In the genomic region with DNA sequence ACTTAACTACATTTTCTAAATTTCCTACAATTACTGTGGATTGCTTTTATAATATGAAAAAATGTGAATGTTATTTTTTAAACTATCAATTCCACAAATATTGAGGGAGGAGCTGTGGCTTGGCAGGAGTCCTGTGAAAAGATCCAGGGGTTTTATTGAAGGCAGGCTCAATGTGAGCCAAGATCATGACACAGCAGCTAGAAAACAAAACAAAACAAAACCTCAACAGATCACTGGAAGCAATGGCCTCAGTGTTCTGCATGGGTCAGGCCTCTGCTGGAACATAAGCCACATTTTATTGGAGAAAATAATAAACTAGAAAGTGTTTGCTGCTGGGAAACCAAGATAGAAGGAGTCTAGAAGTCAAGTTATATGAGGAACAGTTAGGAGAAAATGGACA, we compare ENCODE assay signal across 11 cellular contexts. TPM values are rescaled to one million over a fixed set of nuclear protein-coding genes. Genes with fewer than 3 reads are reported as not detected.
A peak's percentile ranks its signal among the peaks of the same experiment; 100 is the strongest.
DNase-seq lines count a peak whose midpoint lies in the region; ATAC-seq, FAIRE-seq and TF ChIP-seq lines count a peak whose summit lies in the region.
"Had no signal": no experiment of that assay in that cellular context is flagged by ENCODE, and none has a peak within 500 bp of the region (broad histone marks: within the 10 kb centered on the region; RNA-seq: fewer than 3 reads in every experiment).

No MANE protein-coding gene starts in this region.

- intact Hi-C loops in dorsolateral prefrontal cortex (cut with DNase I), result loop anchor here in 1 of 2 donors (1.0 to 5.0 kb wide), 2 partner anchors 18 to 92 kb away; no protein-coding TSS in a partner anchor

- TF ChIP-seq CTCF in dorsolateral prefrontal cortex (IDR thresholded peaks at IDR 0.05 in 54 of 56, conservative IDR thresholded peaks at IDR 0.05 in 2 of 56; ENCODE audit: low read depth in 1 of 56, partially characterized antibody in 56 of 56) (peak in 6 of 56 donors; percentile 6 to 43 (median 20)), foreskin keratinocyte (conservative IDR thresholded peaks at IDR 0.05) (no peak)

- FAIRE-seq in H54 (lab: Jason Lieb, UNC), result no peak

- ATAC-seq in HG03095 (IDR thresholded peaks at IDR 0.05; ENCODE audit: unreplicated experiment), result no peak
- no peak for ATAC-seq in foreskin keratinocyte
- ATAC-seq: activated naive CD8-positive, alpha-beta T cell treated with anti-CD3 and anti-CD28 coated beads, Interleukin-2, amount 50 U/mL, for 24 hours; naive thymus-derived CD8-positive, alpha-beta T cell had no signal

- no peaks in the 10 kb centered on the region for H3K27me3 ChIP-seq in dorsolateral prefrontal cortex
- H3K27me3 ChIP-seq in foreskin keratinocyte, result peaks cover 12% of the 10 kb centered on the region

- peak overlapping the region; percentile 44 to 98 (median 91) for H3K27ac ChIP-seq in dorsolateral prefrontal cortex
- no peak overlapping the region for H3K27ac ChIP-seq in foreskin keratinocyte

- DNase-seq in GM04503 (ENCODE audit: low read depth) (peak; percentile 64), dorsolateral prefrontal cortex (peak in 4 of 10 donors; percentile 32 to 61 (median 52)), left kidney (ENCODE audit: low read depth, low spot score) (peak; percentile 27), stromal cell of bone marrow (ENCODE audit: low read depth) (peak; percentile 92), H54 (ENCODE audit: insufficient read length, low spot score) (no peak), DMS 273 (lab: John Stamatoyannopoulos, UW; ENCODE audit: unreplicated experiment) (no peak), foreskin keratinocyte (no peak)
- DNase-seq: activated naive CD8-positive, alpha-beta T cell treated with anti-CD3 and anti-CD28 coated beads, Interleukin-2, amount 50 U/mL, for 24 hours; MV-4-11; naive thymus-derived CD8-positive, alpha-beta T cell had no signal

- TF ChIP-seq POLR2A in H54 (IDR thresholded peaks at IDR 0.05; ENCODE audit: low read depth, low read length), result no peak

- H3K4me3 ChIP-seq in dorsolateral prefrontal cortex, result peak overlapping the region in 9 of 59 donors; percentile 12 to 34 (median 16)

- no peaks in the 10 kb centered on the region for H3K4me1 ChIP-seq in foreskin keratinocyte

RNA-seq across cellular contexts. Expression of a gene that starts 19.4 kb away (rescaled TPM):
- total RNA-seq in dorsolateral prefrontal cortex, result 100 to 1,000 TPM in 108 of 120 experiments, 10 to 100 TPM in 12; 42.2 to 282 (median 175) TPM
- total RNA-seq in foreskin keratinocyte, result not detected in 2 replicates
- polyA plus RNA-seq in foreskin keratinocyte, result not detected in 2 replicates
- total RNA-seq: naive thymus-derived CD8-positive, alpha-beta T cell had no signal

Comparison
In these comparisons a context has a peak if more than half of its experiments do, and no peak if none do; other contexts are left out.
1. DNase-seq: peak in GM04503 (single experiment), left kidney (single experiment) and stromal cell of bone marrow (single experiment); none in H54 (single experiment), DMS 273 (single experiment) and foreskin keratinocyte (0 of 2).
2. RNA of a gene that starts 19.4 kb away (total RNA-seq): 42.2 to 282 TPM in dorsolateral prefrontal cortex; not detected in foreskin keratinocyte; every median in the first group is over 10 times any median in the second.